ENCODE assay signal across 8 cellular contexts in the genomic region with DNA sequence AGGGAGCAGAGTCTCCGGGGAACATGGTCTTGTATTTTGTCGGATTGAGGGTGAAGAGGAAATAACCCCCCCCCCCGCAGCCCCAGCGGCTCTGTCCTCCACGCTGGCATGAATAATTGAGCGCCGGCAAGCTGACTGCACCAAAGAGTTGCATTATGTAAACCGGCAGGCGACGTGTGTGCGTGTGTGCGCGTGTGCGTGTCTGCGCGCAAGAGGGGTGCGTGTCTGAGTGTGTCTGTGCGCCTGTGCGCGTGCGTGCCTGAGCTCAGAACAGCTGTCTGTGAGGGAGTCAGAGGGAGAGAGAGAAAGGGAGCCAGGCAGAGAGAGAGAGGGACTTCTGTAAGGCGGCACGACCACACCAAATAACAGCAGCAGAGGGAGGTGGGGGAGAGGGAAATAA.
A peak's percentile ranks its signal among the peaks of the same experiment; 100 is the strongest.
DNase-seq lines count a peak whose midpoint lies in the region; ATAC-seq and TF ChIP-seq lines count a peak whose summit lies in the region.

No MANE protein-coding gene starts in this region.

- H3K4me3 ChIP-seq in iPS-15b (ENCODE audit: low read depth, low read length) (peak overlapping the region; percentile 41), gastrocnemius medialis (peak overlapping the region; percentile 47 to 61 (median 52))

- intact Hi-C loops in activated CD4-positive, alpha-beta memory T cell treated with anti-CD3 and anti-CD28 coated beads for 36 hours (cut with micrococcal nuclease), result no loop called here
- intact Hi-C loops in gastrocnemius medialis (cut with DNase I; ENCODE audit: low total_unique reads), result no loop called here

- peak overlapping the region; percentile 70 for H3K9ac ChIP-seq in iPS-15b (ENCODE audit: low read depth, low read length)

- H3K27me3 ChIP-seq in iPS-15b (ENCODE audit: control insufficient read depth, insufficient read depth, low read length), result no peaks in the 10 kb centered on the region
- H3K27me3 ChIP-seq in gastrocnemius medialis, result no peaks in the 10 kb centered on the region

- no peaks in the 10 kb centered on the region for H3K27me3 Mint-ChIP-seq in activated CD4-positive, alpha-beta memory T cell treated with anti-CD3 and anti-CD28 coated beads for 36 hours
- no peaks in the 10 kb centered on the region for H3K27me3 Mint-ChIP-seq in activated CD4-positive, alpha-beta memory T cell treated with anti-CD3 and anti-CD28 coated beads, Interleukin-2, amount 10 ng/mL, durations not matched to agents 7 days and 5 days

- no peak for TF ChIP-seq CTCF in gastrocnemius medialis (IDR thresholded peaks at IDR 0.05 in 4 of 5, conservative IDR thresholded peaks at IDR 0.05 in 1 of 5)

- H3K4me1 ChIP-seq in iPS-15b (ENCODE audit: control insufficient read depth, insufficient read depth, low read length) (peaks cover 18% of the 10 kb centered on the region), gastrocnemius medialis (peaks cover 10 to 17% of the 10 kb centered on the region in 2 donors)

- in situ Hi-C loops in gastrocnemius medialis (cut with MboI; ENCODE audit: low sequenced_read_pairs in 4 of 4), result no loop called here

- peak overlapping the region; percentile 29 to 58 (median 46) for H3K27ac ChIP-seq in gastrocnemius medialis

- DNase-seq in activated CD4-positive, alpha-beta memory T cell treated with anti-CD3 and anti-CD28 coated beads for 36 hours, result peak; percentile 25
- DNase-seq in activated CD4-positive, alpha-beta memory T cell treated with anti-CD3 and anti-CD28 coated beads, Interleukin-2, amount 10 ng/mL, durations not matched to agents 7 days and 5 days, result no peak
- DNase-seq in NCI-H1105 treated with DMSO at 0.1 percent for 48 hours (lab: John Stamatoyannopoulos, UW), result peak; percentile 85
- DNase-seq in amniotic stem cell (lab: John Stamatoyannopoulos, UW), result peak; percentile 59
- peak in 1 of 2 donors; percentile 51 for DNase-seq in gastrocnemius medialis
- no peak for DNase-seq in NCI-H446 treated with DMSO at 0.1 percent for 48 hours (lab: John Stamatoyannopoulos, UW)
- DNase-seq in HK-2 (ENCODE audit: unreplicated experiment), result no peak

- H3K36me3 ChIP-seq in iPS-15b (ENCODE audit: control insufficient read depth, insufficient read depth, low read length), result no peaks in the 10 kb centered on the region
- no peaks in the 10 kb centered on the region for H3K36me3 ChIP-seq in gastrocnemius medialis

- peak; percentile 74 to 76 for ATAC-seq in gastrocnemius medialis

- TF ChIP-seq POLR2A in gastrocnemius medialis (IDR thresholded peaks at IDR 0.05), result no peak

- CTCF ChIA-PET in activated CD4-positive, alpha-beta memory T cell treated with anti-CD3 and anti-CD28 coated beads for 36 hours (lab: Charles Lee), result interaction anchor here (1.4 kb wide), 1 partner anchor 20 kb away, joined by 4 read pairs; no protein-coding TSS in a partner anchor
- CTCF ChIA-PET in activated CD4-positive, alpha-beta memory T cell treated with anti-CD3 and anti-CD28 coated beads, Interleukin-2, amount 10 ng/mL, durations not matched to agents 7 days and 5 days (lab: Charles Lee), result interaction anchor here (1.2 to 2.5 kb wide), 2 partner anchors 16 to 20 kb away, joined by 3 to 8 read pairs; no protein-coding TSS in a partner anchor

- H3K36me3 Mint-ChIP-seq in activated CD4-positive, alpha-beta memory T cell treated with anti-CD3 and anti-CD28 coated beads for 36 hours, result peaks cover 4% of the 10 kb centered on the region
- H3K36me3 Mint-ChIP-seq in activated CD4-positive, alpha-beta memory T cell treated with anti-CD3 and anti-CD28 coated beads, Interleukin-2, amount 10 ng/mL, durations not matched to agents 7 days and 5 days (ENCODE audit: low read depth), result peaks cover 3% of the 10 kb centered on the region

- H3K9me3 ChIP-seq in iPS-15b (ENCODE audit: control insufficient read depth, insufficient read depth, low read length) (no peaks in the 10 kb centered on the region), gastrocnemius medialis (no peaks in the 10 kb centered on the region)

- H3K9me3 Mint-ChIP-seq in activated CD4-positive, alpha-beta memory T cell treated with anti-CD3 and anti-CD28 coated beads for 36 hours, result no peaks in the 10 kb centered on the region
- no peaks in the 10 kb centered on the region for H3K9me3 Mint-ChIP-seq in activated CD4-positive, alpha-beta memory T cell treated with anti-CD3 and anti-CD28 coated beads, Interleukin-2, amount 10 ng/mL, durations not matched to agents 7 days and 5 days

- POLR2A ChIA-PET in activated CD4-positive, alpha-beta memory T cell treated with anti-CD3 and anti-CD28 coated beads for 36 hours (lab: Charles Lee), result no interaction called here
- POLR2A ChIA-PET in activated CD4-positive, alpha-beta memory T cell treated with anti-CD3 and anti-CD28 coated beads, Interleukin-2, amount 10 ng/mL, durations not matched to agents 7 days and 5 days (lab: Charles Lee), result no interaction called here

- H3K4me1 Mint-ChIP-seq in activated CD4-positive, alpha-beta memory T cell treated with anti-CD3 and anti-CD28 coated beads for 36 hours (ENCODE audit: low read depth), result peaks cover 9% of the 10 kb centered on the region
- H3K4me1 Mint-ChIP-seq in activated CD4-positive, alpha-beta memory T cell treated with anti-CD3 and anti-CD28 coated beads, Interleukin-2, amount 10 ng/mL, durations not matched to agents 7 days and 5 days, result peaks cover 16% of the 10 kb centered on the region

- H3K27ac Mint-ChIP-seq in activated CD4-positive, alpha-beta memory T cell treated with anti-CD3 and anti-CD28 coated beads for 36 hours, result no peak overlapping the region
- no peak overlapping the region for H3K27ac Mint-ChIP-seq in activated CD4-positive, alpha-beta memory T cell treated with anti-CD3 and anti-CD28 coated beads, Interleukin-2, amount 10 ng/mL, durations not matched to agents 7 days and 5 days

- no peak overlapping the region for H3K4me3 Mint-ChIP-seq in activated CD4-positive, alpha-beta memory T cell treated with anti-CD3 and anti-CD28 coated beads for 36 hours
- H3K4me3 Mint-ChIP-seq in activated CD4-positive, alpha-beta memory T cell treated with anti-CD3 and anti-CD28 coated beads, Interleukin-2, amount 10 ng/mL, durations not matched to agents 7 days and 5 days, result no peak overlapping the region

Comparison
In these comparisons a context has a peak if more than half of its experiments do, and no peak if none do; other contexts are left out.
1. DNase-seq: peak in activated CD4-positive, alpha-beta memory T cell treated with anti-CD3 and anti-CD28 coated beads for 36 hours (single experiment), NCI-H1105 treated with DMSO at 0.1 percent for 48 hours (single experiment) and amniotic stem cell (single experiment); none in activated CD4-positive, alpha-beta memory T cell treated with anti-CD3 and anti-CD28 coated beads, Interleukin-2, amount 10 ng/mL, durations not matched to agents 7 days and 5 days (single experiment), NCI-H446 treated with DMSO at 0.1 percent for 48 hours (single experiment) and HK-2 (single experiment).